ENCODE assay signal across 1 cellular context in genomic region chr19:3743486-3743885, GRCh38.
TF ChIP-seq lines count a peak whose summit lies in the region.

No MANE protein-coding gene starts in this region.

TF ChIP-seq in GM23338, 12 proteins besides CTCF, POLR2A, EP300 and RAD21 (continued from another document):
- TF ChIP-seq, protein P1, sequence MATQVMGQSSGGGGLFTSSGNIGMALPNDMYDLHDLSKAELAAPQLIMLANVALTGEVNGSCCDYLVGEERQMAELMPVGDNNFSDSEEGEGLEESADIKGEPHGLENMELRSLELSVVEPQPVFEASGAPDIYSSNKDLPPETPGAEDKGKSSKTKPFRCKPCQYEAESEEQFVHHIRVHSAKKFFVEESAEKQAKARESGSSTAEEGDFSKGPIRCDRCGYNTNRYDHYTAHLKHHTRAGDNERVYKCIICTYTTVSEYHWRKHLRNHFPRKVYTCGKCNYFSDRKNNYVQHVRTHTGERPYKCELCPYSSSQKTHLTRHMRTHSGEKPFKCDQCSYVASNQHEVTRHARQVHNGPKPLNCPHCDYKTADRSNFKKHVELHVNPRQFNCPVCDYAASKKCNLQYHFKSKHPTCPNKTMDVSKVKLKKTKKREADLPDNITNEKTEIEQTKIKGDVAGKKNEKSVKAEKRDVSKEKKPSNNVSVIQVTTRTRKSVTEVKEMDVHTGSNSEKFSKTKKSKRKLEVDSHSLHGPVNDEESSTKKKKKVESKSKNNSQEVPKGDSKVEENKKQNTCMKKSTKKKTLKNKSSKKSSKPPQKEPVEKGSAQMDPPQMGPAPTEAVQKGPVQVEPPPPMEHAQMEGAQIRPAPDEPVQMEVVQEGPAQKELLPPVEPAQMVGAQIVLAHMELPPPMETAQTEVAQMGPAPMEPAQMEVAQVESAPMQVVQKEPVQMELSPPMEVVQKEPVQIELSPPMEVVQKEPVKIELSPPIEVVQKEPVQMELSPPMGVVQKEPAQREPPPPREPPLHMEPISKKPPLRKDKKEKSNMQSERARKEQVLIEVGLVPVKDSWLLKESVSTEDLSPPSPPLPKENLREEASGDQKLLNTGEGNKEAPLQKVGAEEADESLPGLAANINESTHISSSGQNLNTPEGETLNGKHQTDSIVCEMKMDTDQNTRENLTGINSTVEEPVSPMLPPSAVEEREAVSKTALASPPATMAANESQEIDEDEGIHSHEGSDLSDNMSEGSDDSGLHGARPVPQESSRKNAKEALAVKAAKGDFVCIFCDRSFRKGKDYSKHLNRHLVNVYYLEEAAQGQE (IDR thresholded peaks at IDR 0.05; ENCODE audit: unreplicated experiment) = no peak
- TF ChIP-seq POLR2AphosphoS5 (IDR thresholded peaks at IDR 0.05; ENCODE audit: low read depth) = no peak
- no peak for TF ChIP-seq ZNF331 (CRISPR knock-in tag; IDR thresholded peaks at IDR 0.05; ENCODE audit: low read depth)
- no peak for TF ChIP-seq STAT1 (IDR thresholded peaks at IDR 0.05; ENCODE audit: unreplicated experiment)
- TF ChIP-seq JUNB (IDR thresholded peaks at IDR 0.05; ENCODE audit: unreplicated experiment) = no peak
- TF ChIP-seq ZNF462 (CRISPR knock-in tag; IDR thresholded peaks at IDR 0.05) = no peak
